ENCODE assay signal across 13 cellular contexts in the genomic region with DNA sequence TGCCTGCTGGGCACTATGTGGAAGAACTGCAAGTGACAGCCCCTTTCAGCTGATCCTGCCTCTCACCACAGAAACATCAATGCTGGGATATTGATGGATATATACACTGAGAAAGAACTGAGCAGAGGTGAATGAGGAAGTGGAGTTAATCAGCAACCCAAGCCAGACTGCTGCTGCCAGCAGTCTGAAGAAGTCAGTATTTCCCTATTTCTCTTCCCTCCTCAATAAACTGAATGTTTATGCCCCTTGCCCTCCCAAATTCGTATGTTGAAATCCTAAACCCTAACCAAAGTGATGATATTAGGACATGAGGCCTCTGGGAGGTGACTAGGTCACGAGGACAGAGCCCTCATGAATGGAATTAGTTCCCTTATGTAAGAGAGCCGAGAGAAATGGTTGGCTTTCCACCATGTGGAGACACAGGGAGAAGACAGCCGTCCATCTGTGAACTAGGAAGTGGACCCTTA.
DNase-seq lines count a peak whose midpoint lies in the region; ATAC-seq and TF ChIP-seq lines count a peak whose summit lies in the region.
"Had no signal": no experiment of that assay in that cellular context is flagged by ENCODE, and none has a peak within 500 bp of the region (broad histone marks: within the 10 kb centered on the region; RNA-seq: fewer than 3 reads in every experiment).

No MANE protein-coding gene starts in this region.

- H3K36me3 Mint-ChIP-seq in Calu3 (ENCODE audit: insufficient read depth, unreplicated experiment) (no peaks in the 10 kb centered on the region), WTC11 (peaks cover 36% of the 10 kb centered on the region)
- H3K36me3 Mint-ChIP-seq in activated T-cell treated with anti-CD3 and anti-CD28 coated beads, Interleukin-2, amount 50 U/mL, for 4 hours (ENCODE audit: insufficient read depth), result peaks cover 28% of the 10 kb centered on the region

- peak; percentile 57 for DNase-seq in Calu3
- no peak for DNase-seq in Peyer's patch
- DNase-seq in right lobe of liver, result peak; percentile 25 to 77 (median 57)
- no peak for DNase-seq in NCI-H510A (lab: John Stamatoyannopoulos, UW)
- no peak for DNase-seq in activated T-cell treated with anti-CD3 and anti-CD28 coated beads, Interleukin-2, amount 50 U/mL, for 4 hours
- no peak for DNase-seq in sigmoid colon
- no peak for DNase-seq in WTC11 (ENCODE audit: low spot score)
- DNase-seq: activated CD4-positive, alpha-beta memory T cell treated with anti-CD3 and anti-CD28 coated beads, Interleukin-2, amount 10 ng/mL, durations not matched to agents 7 days and 5 days had no signal

- CTCF ChIA-PET in Calu3 (lab: Charles Lee), result interaction anchor here (1.0 to 1.2 kb wide), 2 partner anchors 8 to 76 kb away, joined by 3 to 4 read pairs; a partner anchor contains a TSS
- CTCF ChIA-PET in WTC11 (lab: Charles Lee), result no interaction called here

- H3K9me3 Mint-ChIP-seq in Calu3 (ENCODE audit: low read depth, unreplicated experiment) (peaks cover 9% of the 10 kb centered on the region), WTC11 (peaks cover 32% of the 10 kb centered on the region)
- H3K9me3 Mint-ChIP-seq in activated T-cell treated with anti-CD3 and anti-CD28 coated beads, Interleukin-2, amount 50 U/mL, for 4 hours, result peaks cover 22% of the 10 kb centered on the region

- H3K27ac Mint-ChIP-seq in Calu3 (ENCODE audit: unreplicated experiment) (peak overlapping the region; percentile 60), WTC11 (no peak overlapping the region)
- H3K27ac Mint-ChIP-seq: activated CD4-positive, alpha-beta memory T cell treated with anti-CD3 and anti-CD28 coated beads, Interleukin-2, amount 10 ng/mL, durations not matched to agents 7 days and 5 days; memory B cell had no signal

- TF ChIP-seq POLR2A in Peyer's patch (IDR thresholded peaks at IDR 0.05) (no peak), right lobe of liver (IDR thresholded peaks at IDR 0.05) (no peak), sigmoid colon (IDR thresholded peaks at IDR 0.05) (no peak)

- no peak for TF ChIP-seq EP300 in sigmoid colon (IDR thresholded peaks at IDR 0.05)

- H3K9me3 ChIP-seq in Peyer's patch (peaks cover 0 to 14% (median 0%) of the 10 kb centered on the region in 4 donors), right lobe of liver (peaks cover 0 to 9% (median 4%) of the 10 kb centered on the region in 4 donors), sigmoid colon (peaks cover 0 to 4% (median 2%) of the 10 kb centered on the region in 4 donors)

- peak; percentile 82 for ATAC-seq in HG02678 (IDR thresholded peaks at IDR 0.05; ENCODE audit: unreplicated experiment)
- ATAC-seq in right lobe of liver, result peak; percentile 98 to 99 (median 98)
- ATAC-seq in activated T-cell treated with anti-CD3 and anti-CD28 coated beads, Interleukin-2, amount 50 U/mL, for 4 hours, result no peak
- ATAC-seq in WTC11, result no peak

- POLR2A ChIA-PET in WTC11 (lab: Charles Lee), result interaction anchor here (1.4 kb wide), 1 partner anchor 77 kb away, joined by 4 read pairs; a partner anchor contains a TSS

- H3K4me3 Mint-ChIP-seq in Calu3 (ENCODE audit: low read depth, unreplicated experiment) (peak overlapping the region; percentile 32), WTC11 (no peak overlapping the region)
- H3K4me3 Mint-ChIP-seq in activated T-cell treated with anti-CD3 and anti-CD28 coated beads, Interleukin-2, amount 50 U/mL, for 4 hours, result no peak overlapping the region
- H3K4me3 Mint-ChIP-seq: activated CD4-positive, alpha-beta memory T cell treated with anti-CD3 and anti-CD28 coated beads, Interleukin-2, amount 10 ng/mL, durations not matched to agents 7 days and 5 days; memory B cell had no signal

- H3K4me1 ChIP-seq in Peyer's patch (peaks cover 0 to 7% (median 0%) of the 10 kb centered on the region in 4 donors), right lobe of liver (peaks cover 0 to 10% (median 3%) of the 10 kb centered on the region in 4 donors), sigmoid colon (no peaks in the 10 kb centered on the region)
- H3K4me1 ChIP-seq: ascending aorta, suprapubic skin had no signal

- BruUV-seq in Calu3 (replicated peaks; lab: Mats Ljungman, UMichigan), result no TSS peak

- TF ChIP-seq CTCF in Calu3 (IDR thresholded peaks at IDR 0.05; ENCODE audit: unreplicated experiment) (no peak), Peyer's patch (IDR thresholded peaks at IDR 0.05) (no peak), right lobe of liver (IDR thresholded peaks at IDR 0.05) (no peak), sigmoid colon (IDR thresholded peaks at IDR 0.05) (no peak), WTC11 (IDR thresholded peaks at IDR 0.05) (no peak)

- H3K36me3 ChIP-seq in Peyer's patch (peaks cover 0 to 21% (median 0%) of the 10 kb centered on the region in 3 donors), right lobe of liver (no peaks in the 10 kb centered on the region), sigmoid colon (peaks cover 0 to 9% (median 4%) of the 10 kb centered on the region in 4 donors)

- H3K27me3 ChIP-seq in Peyer's patch, result no peaks in the 10 kb centered on the region
- no peaks in the 10 kb centered on the region for H3K27me3 ChIP-seq in right lobe of liver
- H3K27me3 ChIP-seq in sigmoid colon, result no peaks in the 10 kb centered on the region
- H3K27me3 ChIP-seq: ascending aorta; BLaER1 treated with 17β-estradiol and CSF1 and Interleukin-3, amounts not matched to agents 10 nM and 100 nM; suprapubic skin had no signal

- H3K4me3 ChIP-seq in Peyer's patch (no peak overlapping the region), right lobe of liver (no peak overlapping the region), sigmoid colon (no peak overlapping the region)
- H3K4me3 ChIP-seq: ascending aorta; BLaER1 treated with 17β-estradiol and CSF1 and Interleukin-3, amounts not matched to agents 10 nM and 100 nM; suprapubic skin had no signal

- 22% methylated on average over 4 of the region's 4 CpGs for WGBS in right lobe of liver (ENCODE audit: insufficient coverage, low coverage, low lambda C conversion rate, missing lambda C conversion rate)
- WGBS in sigmoid colon, 2 donors, result 63 to 69% methylated on average over 4 of the region's 4 CpGs

- H3K27ac ChIP-seq in Peyer's patch, result peak overlapping the region in 3 of 4 donors; percentile 14 to 62 (median 29)
- H3K27ac ChIP-seq in right lobe of liver, result peak overlapping the region; percentile 19 to 75 (median 52)
- H3K27ac ChIP-seq in sigmoid colon, result no peak overlapping the region
- H3K27ac ChIP-seq: ascending aorta, suprapubic skin had no signal

- intact Hi-C loops in Calu3 (cut with micrococcal nuclease; ENCODE audit: unreplicated experiment), result no loop called here
- intact Hi-C loops in right lobe of liver (cut with DNase I), result no loop called here
- intact Hi-C loops in sigmoid colon (cut with DNase I), result no loop called here

- H3K4me1 Mint-ChIP-seq in Calu3 (ENCODE audit: low read depth, unreplicated experiment), result peaks cover 24% of the 10 kb centered on the region
- no peaks in the 10 kb centered on the region for H3K4me1 Mint-ChIP-seq in activated T-cell treated with anti-CD3 and anti-CD28 coated beads, Interleukin-2, amount 50 U/mL, for 4 hours (ENCODE audit: low read depth)
- H3K4me1 Mint-ChIP-seq in WTC11, result no peaks in the 10 kb centered on the region
- H3K4me1 Mint-ChIP-seq: activated CD4-positive, alpha-beta memory T cell treated with anti-CD3 and anti-CD28 coated beads, Interleukin-2, amount 10 ng/mL, durations not matched to agents 7 days and 5 days; memory B cell had no signal

- no peaks in the 10 kb centered on the region for H3K27me3 Mint-ChIP-seq in Calu3 (ENCODE audit: unreplicated experiment)
- no peaks in the 10 kb centered on the region for H3K27me3 Mint-ChIP-seq in activated T-cell treated with anti-CD3 and anti-CD28 coated beads, Interleukin-2, amount 50 U/mL, for 4 hours (ENCODE audit: low read depth)
- H3K27me3 Mint-ChIP-seq in WTC11 (ENCODE audit: low read depth), result peaks cover 3% of the 10 kb centered on the region; the same call in 1 of the 2 replicates
- H3K27me3 Mint-ChIP-seq: activated CD4-positive, alpha-beta memory T cell treated with anti-CD3 and anti-CD28 coated beads, Interleukin-2, amount 10 ng/mL, durations not matched to agents 7 days and 5 days; memory B cell had no signal

TF ChIP-seq in WTC11, 78 proteins besides CTCF, POLR2A, EP300 and RAD21 (continues in another document):
- TF ChIP-seq OVOL2 (CRISPR knock-in tag; IDR thresholded peaks at IDR 0.05; ENCODE audit: borderline replicate concordance) (no peak), HMGA2 (CRISPR knock-in tag; IDR thresholded peaks at IDR 0.05) (no peak), NFYB (CRISPR knock-in tag; conservative IDR thresholded peaks at IDR 0.05; ENCODE audit: low read depth) (no peak), CBFB (CRISPR knock-in tag; IDR thresholded peaks at IDR 0.05; ENCODE audit: low read depth) (no peak), FOXP1 (CRISPR knock-in tag; IDR thresholded peaks at IDR 0.05; ENCODE audit: borderline replicate concordance) (no peak)
- TF ChIP-seq, protein P1, sequence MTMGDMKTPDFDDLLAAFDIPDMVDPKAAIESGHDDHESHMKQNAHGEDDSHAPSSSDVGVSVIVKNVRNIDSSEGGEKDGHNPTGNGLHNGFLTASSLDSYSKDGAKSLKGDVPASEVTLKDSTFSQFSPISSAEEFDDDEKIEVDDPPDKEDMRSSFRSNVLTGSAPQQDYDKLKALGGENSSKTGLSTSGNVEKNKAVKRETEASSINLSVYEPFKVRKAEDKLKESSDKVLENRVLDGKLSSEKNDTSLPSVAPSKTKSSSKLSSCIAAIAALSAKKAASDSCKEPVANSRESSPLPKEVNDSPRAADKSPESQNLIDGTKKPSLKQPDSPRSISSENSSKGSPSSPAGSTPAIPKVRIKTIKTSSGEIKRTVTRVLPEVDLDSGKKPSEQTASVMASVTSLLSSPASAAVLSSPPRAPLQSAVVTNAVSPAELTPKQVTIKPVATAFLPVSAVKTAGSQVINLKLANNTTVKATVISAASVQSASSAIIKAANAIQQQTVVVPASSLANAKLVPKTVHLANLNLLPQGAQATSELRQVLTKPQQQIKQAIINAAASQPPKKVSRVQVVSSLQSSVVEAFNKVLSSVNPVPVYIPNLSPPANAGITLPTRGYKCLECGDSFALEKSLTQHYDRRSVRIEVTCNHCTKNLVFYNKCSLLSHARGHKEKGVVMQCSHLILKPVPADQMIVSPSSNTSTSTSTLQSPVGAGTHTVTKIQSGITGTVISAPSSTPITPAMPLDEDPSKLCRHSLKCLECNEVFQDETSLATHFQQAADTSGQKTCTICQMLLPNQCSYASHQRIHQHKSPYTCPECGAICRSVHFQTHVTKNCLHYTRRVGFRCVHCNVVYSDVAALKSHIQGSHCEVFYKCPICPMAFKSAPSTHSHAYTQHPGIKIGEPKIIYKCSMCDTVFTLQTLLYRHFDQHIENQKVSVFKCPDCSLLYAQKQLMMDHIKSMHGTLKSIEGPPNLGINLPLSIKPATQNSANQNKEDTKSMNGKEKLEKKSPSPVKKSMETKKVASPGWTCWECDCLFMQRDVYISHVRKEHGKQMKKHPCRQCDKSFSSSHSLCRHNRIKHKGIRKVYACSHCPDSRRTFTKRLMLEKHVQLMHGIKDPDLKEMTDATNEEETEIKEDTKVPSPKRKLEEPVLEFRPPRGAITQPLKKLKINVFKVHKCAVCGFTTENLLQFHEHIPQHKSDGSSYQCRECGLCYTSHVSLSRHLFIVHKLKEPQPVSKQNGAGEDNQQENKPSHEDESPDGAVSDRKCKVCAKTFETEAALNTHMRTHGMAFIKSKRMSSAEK (CRISPR knock-in tag; IDR thresholded peaks at IDR 0.05; ENCODE audit: borderline replicate concordance), result no peak

Comparison
In these comparisons a context has a peak if more than half of its experiments do, and no peak if none do; other contexts are left out.
1. DNase-seq: peak in Calu3 (single experiment) and right lobe of liver (3 of 3); none in Peyer's patch (0 of 3), NCI-H510A (single experiment), activated T-cell treated with anti-CD3 and anti-CD28 coated beads, Interleukin-2, amount 50 U/mL, for 4 hours (single experiment), sigmoid colon (single experiment) and WTC11 (single experiment).
2. ATAC-seq: peak in HG02678 (single experiment) and right lobe of liver (4 of 4); none in activated T-cell treated with anti-CD3 and anti-CD28 coated beads, Interleukin-2, amount 50 U/mL, for 4 hours (0 of 2) and WTC11 (single experiment).
3. H3K27ac ChIP-seq: peak in Peyer's patch (3 of 4) and right lobe of liver (3 of 3); none in sigmoid colon (0 of 4).